ENCODE assay signal across 7 cellular contexts in the genomic region with DNA sequence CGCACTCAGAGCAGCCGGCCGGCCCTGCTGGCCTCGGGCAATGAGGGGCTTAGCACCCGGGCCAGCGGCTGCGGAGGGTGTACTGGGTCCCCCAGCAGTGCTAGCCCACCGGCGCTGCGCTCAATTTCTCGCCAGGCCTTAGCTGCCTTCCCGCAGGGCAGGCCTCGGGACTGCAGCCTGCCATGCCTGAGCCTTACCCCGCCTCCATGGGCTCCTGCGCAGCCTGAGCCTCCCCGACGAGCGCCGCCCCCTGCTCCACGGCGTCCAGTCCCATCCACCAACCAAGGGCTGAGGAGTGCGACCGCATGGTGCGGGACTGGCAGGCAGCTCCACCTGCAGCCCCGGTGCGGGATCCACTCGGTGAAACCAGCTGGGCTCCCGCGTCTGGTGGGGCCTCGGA.
DNase-seq lines count a peak whose midpoint lies in the region; ATAC-seq, FAIRE-seq and TF ChIP-seq lines count a peak whose summit lies in the region.
"Not testable (repeated sequence)": the region's sequence is repeated elsewhere in the genome, so short reads cannot be mapped to it uniquely, and the experiment has no call there.

No MANE protein-coding gene starts in this region.

- H4K20me1 ChIP-seq in K562 (replicated peaks; ENCODE audit: control insufficient read depth, insufficient read depth, low read length) = not testable (repeated sequence)

- not testable (repeated sequence) for H3K23ac ChIP-seq in neuronal stem cell (ENCODE audit: low read depth, low read length, poor library complexity)

- not testable (repeated sequence) for H3K9me1 ChIP-seq in K562 (ENCODE audit: control insufficient read depth, insufficient read depth, low read length)

- not testable (repeated sequence) for H4K91ac ChIP-seq in neuronal stem cell (ENCODE audit: low read depth, low read length, poor library complexity)

- not testable (repeated sequence) for H3K9ac ChIP-seq in K562 (ENCODE audit: insufficient read depth in 1 of 2, low read depth in 2 of 2, low read length in 2 of 2); neuronal stem cell (ENCODE audit: low read depth, low read length, poor library complexity)

- not testable (repeated sequence) for H3K79me1 ChIP-seq in neuronal stem cell (ENCODE audit: low read depth, low read length)

- H3K79me2 ChIP-seq in K562 (ENCODE audit: control insufficient read depth, insufficient read depth, low read length) = not testable (repeated sequence)

- H3K14ac ChIP-seq in neuronal stem cell (ENCODE audit: low read length) = not testable (repeated sequence)

- POLR2A ChIA-PET in WTC11 (lab: Charles Lee); K562 (lab: Yijun Ruan, JAX): not testable (repeated sequence)

- not testable (repeated sequence) for H3K9me3 ChIP-seq in K562 (replicated peaks; ENCODE audit: control insufficient read depth, insufficient read depth, low read depth, low read length); neuronal stem cell (replicated peaks in 1 of 2; ENCODE audit: control insufficient read depth in 2 of 2, insufficient read depth in 1 of 2, low read depth in 1 of 2, low read length in 2 of 2); spleen; testis

- H3K27me3 ChIP-seq in K562 (ENCODE audit: control insufficient read depth in 2 of 2, insufficient read depth in 2 of 2, low read length in 2 of 2); neuronal stem cell (ENCODE audit: control insufficient read depth in 3 of 3, insufficient read depth in 3 of 3, low read depth in 1 of 3, low read length in 3 of 3); spleen (replicated peaks in 1 of 7); testis: not testable (repeated sequence)

- intact Hi-C loops in K562 (cut with micrococcal nuclease); cardiac septum (cut with DNase I); spleen (cut with DNase I; ENCODE audit: low total_unique reads); testis (cut with DNase I; ENCODE audit: low total_unique reads): not testable (repeated sequence)

- H3K36me3 Mint-ChIP-seq in WTC11 = not testable (repeated sequence)

- ATAC-seq in WTC11, K562: not testable (repeated sequence)

- H3K4me3 Mint-ChIP-seq in WTC11 = not testable (repeated sequence)

- DNase-seq in NCI-H69 (lab: John Stamatoyannopoulos, UW) = peak; percentile 75
- DNase-seq in WTC11 (ENCODE audit: low spot score) = peak; percentile 17
- DNase-seq in K562 (ENCODE audit: extremely low read depth in 1 of 4, low spot score in 3 of 4); neuronal stem cell (ENCODE audit: low spot score): not testable (repeated sequence)
- peak; percentile 59 for DNase-seq in cardiac septum (ENCODE audit: low spot score)
- DNase-seq in spleen = peak; percentile 69
- peak; percentile 22 for DNase-seq in testis

- WGBS in K562 (ENCODE audit: insufficient coverage, low coverage, missing lambda C conversion rate) = 21% methylated on average over 29 of the region's 30 CpGs
- no CpG with 5 or more reads among the region's 30 CpGs for WGBS in neuronal stem cell (ENCODE audit: extremely low coverage in 2 of 2, insufficient read length in 2 of 2, insufficient replicate concordance in 1 of 2), 2 donors
- 91 to 98% (median 93%) methylated on average over 22 to 30 of the region's 30 CpGs for WGBS in spleen, 5 donors
- 72% methylated on average over 30 of the region's 30 CpGs; no CpG with 5 or more reads in 1 of the 2 donors for WGBS in testis, 2 donors

- TF ChIP-seq CTCF in WTC11 (IDR thresholded peaks at IDR 0.05); K562 (IDR thresholded peaks at IDR 0.05 in 2 of 3, conservative IDR thresholded peaks at IDR 0.05 in 1 of 3; ENCODE audit: insufficient read depth in 2 of 3, low read depth in 1 of 3, low read length in 3 of 3); spleen (IDR thresholded peaks at IDR 0.05 in 8 of 11, conservative IDR thresholded peaks at IDR 0.05 in 3 of 11); testis (IDR thresholded peaks at IDR 0.05): not testable (repeated sequence)

- TF ChIP-seq POLR2A in K562 (conservative IDR thresholded peaks at IDR 0.05); spleen (IDR thresholded peaks at IDR 0.05); testis (IDR thresholded peaks at IDR 0.05): not testable (repeated sequence)

- in situ Hi-C loops in K562 (cut with MboI) = not testable (repeated sequence)

- H3K9me3 Mint-ChIP-seq in WTC11 = not testable (repeated sequence)

- H3K4me1 Mint-ChIP-seq in WTC11 = not testable (repeated sequence)

- H3K18ac ChIP-seq in neuronal stem cell (ENCODE audit: low read length) = peak overlapping the region; percentile 38

- H3K4ac ChIP-seq in neuronal stem cell (ENCODE audit: low read length) = not testable (repeated sequence)

- not testable (repeated sequence) for TF ChIP-seq EP300 in K562 (IDR thresholded peaks at IDR 0.05; ENCODE audit: low read length)

- not testable (repeated sequence) for BruUV-seq in K562 (replicated peaks; lab: Mats Ljungman, UMichigan)

- not testable (repeated sequence) for H2BK120ac ChIP-seq in neuronal stem cell (ENCODE audit: low read depth, low read length)

- not testable (repeated sequence) for H3K4me1 ChIP-seq in K562 (replicated peaks in 1 of 2; ENCODE audit: control insufficient read depth in 2 of 2, insufficient read depth in 2 of 2, low read length in 2 of 2); neuronal stem cell (ENCODE audit: control insufficient read depth in 2 of 2, insufficient read depth in 1 of 2, low read depth in 1 of 2, low read length in 2 of 2); spleen; testis

- not testable (repeated sequence) for H3K27ac ChIP-seq in K562 (ENCODE audit: extremely low read depth, low read depth, low read length); neuronal stem cell (replicated peaks; ENCODE audit: low read length); spleen; testis

- 0 out of 2 replicates have a peak overlapping the region, but pooled peaks have one; percentile 24 for H2AFZ ChIP-seq in K562 (ENCODE audit: low read depth, low read length)
- H2AFZ ChIP-seq in neuronal stem cell (ENCODE audit: low read length) = not testable (repeated sequence)

- not testable (repeated sequence) for H3K4me2 ChIP-seq in K562 (ENCODE audit: insufficient read depth, low read length); neuronal stem cell (ENCODE audit: insufficient read depth, low read length, poor library complexity, severe bottlenecking)

- H2AK5ac ChIP-seq in neuronal stem cell (ENCODE audit: low read depth, low read length) = not testable (repeated sequence)

- not testable (repeated sequence) for H2BK15ac ChIP-seq in neuronal stem cell (ENCODE audit: low read length)

- not testable (repeated sequence) for H3K36me3 ChIP-seq in K562 (ENCODE audit: control insufficient read depth, insufficient read depth, low read length); neuronal stem cell (replicated peaks in 1 of 2; ENCODE audit: control insufficient read depth in 2 of 2, insufficient read depth in 2 of 2, low read length in 2 of 2); spleen; testis (ENCODE audit: low read depth, missing control alignments)

- not testable (repeated sequence) for H4K8ac ChIP-seq in neuronal stem cell (ENCODE audit: low read depth, low read length)

- not testable (repeated sequence) for FAIRE-seq in K562 (lab: Jason Lieb, UNC)

- peaks cover 14% of the 10 kb centered on the region; the same call in 1 of the 2 replicates for H3K27me3 Mint-ChIP-seq in WTC11 (ENCODE audit: low read depth)

- H3K27ac Mint-ChIP-seq in WTC11 = not testable (repeated sequence)

- H3K4me3 ChIP-seq in K562; neuronal stem cell (ENCODE audit: low read length in 2 of 2); spleen: not testable (repeated sequence)
- peak overlapping the region; percentile 31 to 32 for H3K4me3 ChIP-seq in testis

- H2BK12ac ChIP-seq in neuronal stem cell (ENCODE audit: low read length) = not testable (repeated sequence)

- CTCF ChIA-PET in WTC11 (lab: Charles Lee); K562 (lab: Yijun Ruan, JAX; ENCODE audit: low intra/inter-chr PET ratio): not testable (repeated sequence)

- not testable (repeated sequence) for TF ChIP-seq RAD21 in K562 (CRISPR knock-in tag; conservative IDR thresholded peaks at IDR 0.05 in 1 of 2, IDR thresholded peaks at IDR 0.05 in 1 of 2)

- H2BK5ac ChIP-seq in neuronal stem cell (ENCODE audit: low read length) = not testable (repeated sequence)
